Comparison of ENCODE assay signal across 8 cellular contexts in genomic region chr12:25957898-25958253, GRCh38. TPM values are rescaled to one million over a fixed set of nuclear protein-coding genes. Genes with fewer than 3 reads are reported as not detected.
DNase-seq lines count a peak whose midpoint lies in the region; ATAC-seq and TF ChIP-seq lines count a peak whose summit lies in the region.

No MANE protein-coding gene starts in this region.

- no peaks in the 10 kb centered on the region for H3K9me3 ChIP-seq in CD4-positive, alpha-beta T cell (ENCODE audit: control insufficient read depth, low read length)
- no peaks in the 10 kb centered on the region for H3K9me3 ChIP-seq in psoas muscle

- peak; percentile 50 for ATAC-seq in CD4-positive, alpha-beta T cell (ENCODE audit: poor library complexity)
- ATAC-seq in HG02759 (IDR thresholded peaks at IDR 0.05; ENCODE audit: unreplicated experiment) (peak; percentile 0), psoas muscle (no peak), GM18505 (IDR thresholded peaks at IDR 0.05; ENCODE audit: unreplicated experiment) (no peak), GM21447 (IDR thresholded peaks at IDR 0.05; ENCODE audit: unreplicated experiment) (no peak)

- WGBS in psoas muscle, 3 donors, result 0 to 2% (median 1%) methylated on average over 11 of the region's 11 CpGs

- peak overlapping the region; percentile 80 for H3K4me3 Mint-ChIP-seq in CD4-positive, alpha-beta T cell
- peak overlapping the region; percentile 63 for H3K4me3 Mint-ChIP-seq in activated T-helper 1 cell treated with anti-CD3 and anti-CD28 coated beads, Interleukin-12 subunit alpha, Interleukin-12 subunit beta, Interleukin-2, Interleukin-4 antibody, amounts not matched to agents 30 ng/mL and 10 ng/mL and 1 ng/mL, durations not matched to agents 14 hours and 24 hours and 36 hours
- H3K4me3 Mint-ChIP-seq in glutamatergic neuron (ENCODE audit: unreplicated experiment), result peak overlapping the region; percentile 93

- no peaks in the 10 kb centered on the region for H3K36me3 Mint-ChIP-seq in CD4-positive, alpha-beta T cell (ENCODE audit: low read depth)
- no peaks in the 10 kb centered on the region for H3K36me3 Mint-ChIP-seq in activated T-helper 1 cell treated with anti-CD3 and anti-CD28 coated beads, Interleukin-12 subunit alpha, Interleukin-12 subunit beta, Interleukin-2, Interleukin-4 antibody, amounts not matched to agents 30 ng/mL and 10 ng/mL and 1 ng/mL, durations not matched to agents 14 hours and 24 hours and 36 hours (ENCODE audit: low read depth)
- H3K36me3 Mint-ChIP-seq in glutamatergic neuron (ENCODE audit: unreplicated experiment), result no peaks in the 10 kb centered on the region

- peaks cover 58% of the 10 kb centered on the region for H3K27me3 Mint-ChIP-seq in CD4-positive, alpha-beta T cell
- peaks cover 64% of the 10 kb centered on the region for H3K27me3 Mint-ChIP-seq in activated T-helper 1 cell treated with anti-CD3 and anti-CD28 coated beads, Interleukin-12 subunit alpha, Interleukin-12 subunit beta, Interleukin-2, Interleukin-4 antibody, amounts not matched to agents 30 ng/mL and 10 ng/mL and 1 ng/mL, durations not matched to agents 14 hours and 24 hours and 36 hours (ENCODE audit: insufficient read depth)
- H3K27me3 Mint-ChIP-seq in glutamatergic neuron (ENCODE audit: unreplicated experiment), result peaks cover 13% of the 10 kb centered on the region

- TF ChIP-seq POLR2A in GM18505 (IDR thresholded peaks at IDR 0.05; ENCODE audit: borderline replicate concordance, extremely low read depth, insufficient read depth, insufficient read length), result no peak

- no peak overlapping the region for H3K27ac Mint-ChIP-seq in CD4-positive, alpha-beta T cell
- no peak overlapping the region for H3K27ac Mint-ChIP-seq in activated T-helper 1 cell treated with anti-CD3 and anti-CD28 coated beads, Interleukin-12 subunit alpha, Interleukin-12 subunit beta, Interleukin-2, Interleukin-4 antibody, amounts not matched to agents 30 ng/mL and 10 ng/mL and 1 ng/mL, durations not matched to agents 14 hours and 24 hours and 36 hours
- peak overlapping the region; percentile 87 for H3K27ac Mint-ChIP-seq in glutamatergic neuron (ENCODE audit: unreplicated experiment)

- CTCF ChIA-PET in CD4-positive, alpha-beta T cell (lab: Charles Lee), result no interaction called here

- TF ChIP-seq CTCF in CD4-positive, alpha-beta T cell (IDR thresholded peaks at IDR 0.05), result no peak
- TF ChIP-seq CTCF in glutamatergic neuron (IDR thresholded peaks at IDR 0.05; ENCODE audit: partially characterized antibody, unreplicated experiment) (no peak), psoas muscle (IDR thresholded peaks at IDR 0.05) (no peak)

- peaks cover 19% of the 10 kb centered on the region for H3K4me1 Mint-ChIP-seq in CD4-positive, alpha-beta T cell (ENCODE audit: low read depth)
- peaks cover 13% of the 10 kb centered on the region for H3K4me1 Mint-ChIP-seq in activated T-helper 1 cell treated with anti-CD3 and anti-CD28 coated beads, Interleukin-12 subunit alpha, Interleukin-12 subunit beta, Interleukin-2, Interleukin-4 antibody, amounts not matched to agents 30 ng/mL and 10 ng/mL and 1 ng/mL, durations not matched to agents 14 hours and 24 hours and 36 hours (ENCODE audit: low read depth)
- peaks cover 12% of the 10 kb centered on the region for H3K4me1 Mint-ChIP-seq in glutamatergic neuron (ENCODE audit: low read depth, unreplicated experiment)

- no peaks in the 10 kb centered on the region for H3K9me3 Mint-ChIP-seq in CD4-positive, alpha-beta T cell
- no peaks in the 10 kb centered on the region for H3K9me3 Mint-ChIP-seq in activated T-helper 1 cell treated with anti-CD3 and anti-CD28 coated beads, Interleukin-12 subunit alpha, Interleukin-12 subunit beta, Interleukin-2, Interleukin-4 antibody, amounts not matched to agents 30 ng/mL and 10 ng/mL and 1 ng/mL, durations not matched to agents 14 hours and 24 hours and 36 hours
- peaks cover 9% of the 10 kb centered on the region for H3K9me3 Mint-ChIP-seq in glutamatergic neuron (ENCODE audit: unreplicated experiment)

- H3K36me3 ChIP-seq in psoas muscle (ENCODE audit: insufficient read depth in 1 of 2, low read depth in 1 of 2), result peaks cover 2 to 25% of the 10 kb centered on the region in 2 donors

- no peak overlapping the region for H3K27ac ChIP-seq in CD4-positive, alpha-beta T cell (ENCODE audit: low read depth, low read length)
- H3K27ac ChIP-seq in psoas muscle, result peak overlapping the region; percentile 90

- intact Hi-C loops in CD4-positive, alpha-beta T cell (cut with DNase I, micrococcal nuclease), result no loop called here
- intact Hi-C loops in activated T-helper 1 cell treated with anti-CD3 and anti-CD28 coated beads, Interleukin-12 subunit alpha, Interleukin-12 subunit beta, Interleukin-2, Interleukin-4 antibody, amounts not matched to agents 30 ng/mL and 10 ng/mL and 1 ng/mL, durations not matched to agents 14 hours and 24 hours and 36 hours (cut with micrococcal nuclease), result loop anchor here (5.0 kb wide), 1 partner anchor 164 kb away; no protein-coding TSS in a partner anchor
- intact Hi-C loops in psoas muscle (cut with DNase I), result loop anchor here (2.0 to 10.0 kb wide), 4 partner anchors 53 to 703 kb away; partner anchors contain the start of gene KRAS (in 1 of the 2)

- peak overlapping the region; percentile 74 for H3K4me3 ChIP-seq in psoas muscle

- POLR2A ChIA-PET in CD4-positive, alpha-beta T cell (lab: Charles Lee), result interaction anchor here (0.6 kb wide), 1 partner anchor 206 kb away, joined by 3 read pairs; no protein-coding TSS in a partner anchor

- peaks cover 37% of the 10 kb centered on the region for H3K27me3 ChIP-seq in CD4-positive, alpha-beta T cell (ENCODE audit: control insufficient read depth, insufficient read depth, low read length)
- no peaks in the 10 kb centered on the region for H3K27me3 ChIP-seq in psoas muscle (ENCODE audit: insufficient read depth in 3 of 3, low read length in 2 of 3)

- no peak for DNase-seq in CD4-positive, alpha-beta T cell
- DNase-seq in activated T-helper 1 cell treated with anti-CD3 and anti-CD28 coated beads, Interleukin-12 subunit alpha, Interleukin-12 subunit beta, Interleukin-2, Interleukin-4 antibody, amounts not matched to agents 30 ng/mL and 10 ng/mL and 1 ng/mL, durations not matched to agents 14 hours and 24 hours and 36 hours (ENCODE audit: low spot score), result no peak
- DNase-seq in glutamatergic neuron (no peak), psoas muscle (peak in 1 of 2 donors; percentile 33), hippocampal formation (lab: John Stamatoyannopoulos, UW) (no peak)

- H3K4me1 ChIP-seq in psoas muscle, result peaks cover 28% of the 10 kb centered on the region

RNA-seq across cellular contexts. Expression of gene RASSF8, which starts 0.6 kb away (rescaled TPM):
- 1 to 10 TPM in 1 of 2 experiments, under 1 TPM in 1; 0.71 to 1.4 TPM for total RNA-seq in CD4-positive, alpha-beta T cell
- total RNA-seq in activated T-helper 1 cell treated with anti-CD3 and anti-CD28 coated beads, Interleukin-12 subunit alpha, Interleukin-12 subunit beta, Interleukin-2, Interleukin-4 antibody, amounts not matched to agents 30 ng/mL and 10 ng/mL and 1 ng/mL, durations not matched to agents 14 hours and 24 hours and 36 hours, result 0.12 and 0.13 TPM in 2 replicates
- total RNA-seq in glutamatergic neuron (ENCODE audit: unreplicated experiment) (41.3 TPM), psoas muscle (10 to 100 TPM; 41.9 to 80.3 (median 54.2) TPM)
- 10 to 100 TPM in 2 of 3 donors, 1 to 10 TPM in 1; 7.7 to 19.4 (median 14.6) TPM for polyA plus RNA-seq in psoas muscle

Comparison
In these comparisons a context has a peak if more than half of its experiments do, and no peak if none do; other contexts are left out.
1. ATAC-seq: peak in CD4-positive, alpha-beta T cell (single experiment) and HG02759 (single experiment); none in psoas muscle (0 of 4), GM18505 (single experiment) and GM21447 (single experiment).
2. RNA of gene RASSF8, which starts 0.6 kb away (total RNA-seq): 41.9 to 80.3 TPM in psoas muscle and 41.3 TPM in glutamatergic neuron (single experiment); 0.71 to 1.4 TPM in CD4-positive, alpha-beta T cell and 0.12 to 0.13 TPM in activated T-helper 1 cell treated with anti-CD3 and anti-CD28 coated beads, Interleukin-12 subunit alpha, Interleukin-12 subunit beta, Interleukin-2, Interleukin-4 antibody, amounts not matched to agents 30 ng/mL and 10 ng/mL and 1 ng/mL, durations not matched to agents 14 hours and 24 hours and 36 hours; every median in the first group is over 10 times any median in the second.
3. intact Hi-C loops: an anchor here in activated T-helper 1 cell treated with anti-CD3 and anti-CD28 coated beads, Interleukin-12 subunit alpha, Interleukin-12 subunit beta, Interleukin-2, Interleukin-4 antibody, amounts not matched to agents 30 ng/mL and 10 ng/mL and 1 ng/mL, durations not matched to agents 14 hours and 24 hours and 36 hours (5.0 kb wide) and psoas muscle (2.0 to 10.0 kb wide); none called in CD4-positive, alpha-beta T cell.
4. Peak in every context shown above with its lines, with median percentiles within 50 percentile points of each other: H3K4me3 Mint-ChIP-seq.